3 cellular contexts compared by ENCODE assay signal in genomic region chr2:183925281-183925680, GRCh38.
TF ChIP-seq lines count a peak whose summit lies in the region.

No MANE protein-coding gene starts in this region.

TF ChIP-seq in HepG2, 621 proteins besides CTCF, POLR2A, EP300 and RAD21:
- TF ChIP-seq ZBTB14 (CRISPR knock-in tag; IDR thresholded peaks at IDR 0.05) (no peak), CEBPB (IDR thresholded peaks at IDR 0.05; ENCODE audit: borderline replicate concordance, low read depth, low read length) (peak; percentile 85)

TF ChIP-seq in IMR-90, 13 proteins besides CTCF, POLR2A, EP300 and RAD21:
- TF ChIP-seq NFE2L2 (IDR thresholded peaks at IDR 0.05; ENCODE audit: low read depth, low read length) (no peak), CEBPB (IDR thresholded peaks at IDR 0.05; ENCODE audit: low read depth, low read length) (peak; percentile 90)

TF ChIP-seq in K562, 482 proteins besides CTCF, POLR2A, EP300 and RAD21:
- TF ChIP-seq HNRNPH1 (optimal IDR thresholded peaks at IDR 0.05; ENCODE audit: low read depth, low read length) = no peak
- peak; percentile 45; the same call in 1 of the 2 replicates for TF ChIP-seq IRF9 (tag; IDR thresholded peaks at IDR 0.05)
- peak; percentile 92 for TF ChIP-seq CEBPB (tag; IDR thresholded peaks at IDR 0.05)
- TF ChIP-seq CEBPG (CRISPR knock-in tag; IDR thresholded peaks at IDR 0.05) = no peak
- peak; percentile 56 to 98; a peak in 3 of 4 replicates for TF ChIP-seq CEBPG (tag; conservative IDR thresholded peaks at IDR 0.05 in 1 of 2, IDR thresholded peaks at IDR 0.05 in 1 of 2)
- TF ChIP-seq PHTF2 (CRISPR knock-in tag; IDR thresholded peaks at IDR 0.05) = no peak
- TF ChIP-seq ZNF347 (CRISPR knock-in tag; IDR thresholded peaks at IDR 0.05; ENCODE audit: low read depth) = no peak
